Comparison of ENCODE assay signal across 7 cellular contexts in the genomic region with DNA sequence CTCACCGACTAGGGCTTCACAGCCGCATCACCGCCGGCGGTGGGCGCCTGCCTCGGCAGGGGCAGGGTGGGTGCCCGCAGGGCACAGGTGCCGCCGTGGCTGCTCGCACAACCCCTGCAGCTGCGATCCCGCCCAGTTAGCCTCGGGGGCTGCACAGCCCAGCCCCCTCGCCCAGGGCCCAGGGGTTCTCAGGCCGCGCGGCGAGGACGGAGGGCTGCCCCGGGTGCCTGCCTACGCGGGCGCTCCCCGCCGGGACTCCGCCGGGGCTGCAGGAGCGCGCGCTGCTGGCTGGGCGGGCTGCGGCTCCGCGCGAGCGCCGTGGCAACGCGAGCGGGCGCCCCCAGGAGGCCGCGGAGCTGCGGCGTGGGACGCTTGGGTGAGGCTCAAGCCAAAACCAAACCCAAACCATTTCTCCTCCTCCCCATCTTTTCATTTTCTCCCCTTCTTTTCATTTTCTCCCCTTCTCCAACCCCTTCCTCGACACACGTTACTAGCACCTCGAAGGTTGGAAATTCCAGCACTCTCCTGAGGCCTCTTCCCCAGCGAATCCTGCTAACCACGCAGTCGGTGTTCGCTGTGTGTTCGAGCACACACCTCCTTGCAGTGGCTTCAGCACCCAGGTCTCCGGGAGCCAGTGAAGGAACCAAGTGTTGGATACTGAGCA. TPM values are rescaled to one million over a fixed set of nuclear protein-coding genes. Genes with fewer than 3 reads are reported as not detected.
A peak's percentile ranks its signal among the peaks of the same experiment; 100 is the strongest.
DNase-seq lines count a peak whose midpoint lies in the region; ATAC-seq and TF ChIP-seq lines count a peak whose summit lies in the region.

A gene with protein sequence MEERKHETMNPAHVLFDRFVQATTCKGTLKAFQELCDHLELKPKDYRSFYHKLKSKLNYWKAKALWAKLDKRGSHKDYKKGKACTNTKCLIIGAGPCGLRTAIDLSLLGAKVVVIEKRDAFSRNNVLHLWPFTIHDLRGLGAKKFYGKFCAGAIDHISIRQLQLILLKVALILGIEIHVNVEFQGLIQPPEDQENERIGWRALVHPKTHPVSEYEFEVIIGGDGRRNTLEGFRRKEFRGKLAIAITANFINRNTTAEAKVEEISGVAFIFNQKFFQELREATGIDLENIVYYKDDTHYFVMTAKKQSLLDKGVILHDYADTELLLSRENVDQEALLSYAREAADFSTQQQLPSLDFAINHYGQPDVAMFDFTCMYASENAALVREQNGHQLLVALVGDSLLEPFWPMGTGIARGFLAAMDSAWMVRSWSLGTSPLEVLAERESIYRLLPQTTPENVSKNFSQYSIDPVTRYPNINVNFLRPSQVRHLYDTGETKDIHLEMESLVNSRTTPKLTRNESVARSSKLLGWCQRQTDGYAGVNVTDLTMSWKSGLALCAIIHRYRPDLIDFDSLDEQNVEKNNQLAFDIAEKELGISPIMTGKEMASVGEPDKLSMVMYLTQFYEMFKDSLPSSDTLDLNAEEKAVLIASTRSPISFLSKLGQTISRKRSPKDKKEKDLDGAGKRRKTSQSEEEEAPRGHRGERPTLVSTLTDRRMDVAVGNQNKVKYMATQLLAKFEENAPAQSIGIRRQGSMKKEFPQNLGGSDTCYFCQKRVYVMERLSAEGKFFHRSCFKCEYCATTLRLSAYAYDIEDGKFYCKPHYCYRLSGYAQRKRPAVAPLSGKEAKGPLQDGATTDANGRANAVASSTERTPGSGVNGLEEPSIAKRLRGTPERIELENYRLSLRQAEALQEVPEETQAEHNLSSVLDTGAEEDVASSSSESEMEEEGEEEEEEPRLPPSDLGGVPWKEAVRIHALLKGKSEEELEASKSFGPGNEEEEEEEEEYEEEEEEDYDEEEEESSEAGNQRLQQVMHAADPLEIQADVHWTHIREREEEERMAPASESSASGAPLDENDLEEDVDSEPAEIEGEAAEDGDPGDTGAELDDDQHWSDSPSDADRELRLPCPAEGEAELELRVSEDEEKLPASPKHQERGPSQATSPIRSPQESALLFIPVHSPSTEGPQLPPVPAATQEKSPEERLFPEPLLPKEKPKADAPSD (N-terminal part only) (minus strand): TSS at position 286 of the 664 bp plus-strand sequence. CDS start 117,749 bp downstream, outside the sequence.

- H3K79me2 ChIP-seq in hepatocyte = no peaks in the 10 kb centered on the region

- peak within 1 kb of the TSS; percentile 61 for H3K27ac ChIP-seq in hepatocyte

- no peak for ATAC-seq in GM19395 (IDR thresholded peaks at IDR 0.05; ENCODE audit: unreplicated experiment)

- H3K36me3 ChIP-seq in hepatocyte (replicated peaks; ENCODE audit: insufficient read depth, low read depth) = no peaks in the 10 kb centered on the region

- TF ChIP-seq CTCF in GM13977 (IDR thresholded peaks at IDR 0.05; ENCODE audit: extremely low read depth, insufficient read depth, missing control alignments) = peak; percentile 91
- peak; percentile 64 for TF ChIP-seq CTCF in astrocyte of the spinal cord (IDR thresholded peaks at IDR 0.05; ENCODE audit: low read depth, low read length)
- TF ChIP-seq CTCF in hepatocyte (IDR thresholded peaks at IDR 0.05; ENCODE audit: poor library complexity) = peak; percentile 58

- H3K9me3 ChIP-seq in hepatocyte (ENCODE audit: low read depth) = no peaks in the 10 kb centered on the region

- no peaks in the 10 kb centered on the region for H3K9me2 ChIP-seq in hepatocyte (replicated peaks; ENCODE audit: insufficient read depth)

- H3K4me1 ChIP-seq in hepatocyte (ENCODE audit: insufficient read depth) = peaks cover 11% of the 10 kb centered on the region

- peak within 1 kb of the TSS; percentile 99 for H3K4me2 ChIP-seq in hepatocyte

- no peaks in the 10 kb centered on the region for H4K20me1 ChIP-seq in hepatocyte (ENCODE audit: insufficient read depth, poor library complexity, severe bottlenecking)

- WGBS in hepatocyte (ENCODE audit: low lambda C conversion rate, missing lambda C conversion rate) = 2% methylated on average over 53 of the region's 56 CpGs

- peak within 1 kb of the TSS; percentile 95 for H2AFZ ChIP-seq in hepatocyte

- in situ Hi-C loops in GM13977 (cut with MboI; ENCODE audit: low pct_unique_long_range_greater_than_20kb, low sequenced_read_pairs, unreplicated experiment) (no loop called here), astrocyte of the spinal cord (cut with HindIII; ENCODE audit: low sequenced_read_pairs) (no loop called here)

- DNase-seq in GM13977 (ENCODE audit: low spot score) (peak; percentile 92), M059J (ENCODE audit: low read depth) (peak; percentile 61), T-helper 9 cell (peak; percentile 47), astrocyte of the spinal cord (ENCODE audit: low read depth, low spot score) (peak; percentile 46), hepatocyte (ENCODE audit: low spot score) (peak; percentile 88), renal cortical epithelial cell (ENCODE audit: low read depth) (peak; percentile 33)

- H3K27me3 ChIP-seq in hepatocyte = peaks cover 5% of the 10 kb centered on the region

- H3K4me3 ChIP-seq in astrocyte of the spinal cord (ENCODE audit: low read depth, low read length) (peak within 1 kb of the TSS; percentile 48), hepatocyte (peak within 1 kb of the TSS; percentile 67)

RNA-seq across cellular contexts. Expression of the gene that starts here (rescaled TPM):
- total RNA-seq in M059J (2014; rRNA removed; shearing (Covaris generic)) = 20.8 and 33.6 TPM in 2 replicates
- total RNA-seq in hepatocyte (15.4 and 22.7 TPM in 2 replicates), renal cortical epithelial cell (43.9 and 132 TPM in 2 replicates)
- 4.6 and 12.6 TPM in 2 replicates for polyA plus RNA-seq in hepatocyte

Comparison
In these comparisons a context has a peak if more than half of its experiments do, and no peak if none do; other contexts are left out.
1. DNase-seq: peak in every context shown above with its lines; median percentile 92 in GM13977; 88 in hepatocyte; 61 in M059J; 47 in T-helper 9 cell; 46 in astrocyte of the spinal cord; 33 in renal cortical epithelial cell.